In the genomic region with DNA sequence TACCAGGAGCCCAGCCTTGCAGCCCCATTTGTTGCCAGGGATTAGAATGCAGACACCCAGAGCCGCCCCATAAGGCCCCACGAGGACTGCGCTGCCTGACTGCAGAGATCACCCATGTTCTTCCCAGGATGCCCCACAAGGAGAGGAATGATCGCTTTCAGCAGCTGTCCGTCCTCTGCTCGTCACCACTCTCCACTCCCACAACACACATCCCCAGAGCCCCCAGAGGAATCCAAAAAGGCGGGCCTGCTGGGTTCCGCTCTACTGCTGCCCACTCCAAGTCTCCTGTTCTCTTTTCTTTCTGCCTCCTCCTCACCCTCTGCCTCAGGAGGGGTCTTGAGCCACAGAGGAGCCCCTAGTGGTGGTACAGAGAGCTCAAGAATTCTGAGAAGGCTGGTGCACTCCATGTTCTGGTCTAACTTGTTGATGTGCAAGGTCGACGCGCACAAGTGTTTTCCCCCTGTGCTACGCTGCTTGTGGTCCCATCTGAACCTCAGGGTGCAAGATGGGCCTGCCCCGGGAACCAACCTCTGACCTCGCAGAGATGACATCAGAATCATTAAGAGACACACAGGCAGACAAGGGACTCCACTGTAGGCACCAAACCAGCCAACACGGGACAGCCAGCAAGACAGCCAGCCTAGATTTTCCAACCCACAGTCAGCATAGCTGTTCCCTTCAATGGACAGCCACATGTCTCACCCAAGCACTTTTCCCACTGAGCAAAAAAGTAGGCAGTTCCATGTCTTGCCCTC, we compare ENCODE assay signal across 8 cellular contexts. TPM values are rescaled to one million over a fixed set of nuclear protein-coding genes. Genes with fewer than 3 reads are reported as not detected.
DNase-seq lines count a peak whose midpoint lies in the region; ATAC-seq and TF ChIP-seq lines count a peak whose summit lies in the region.

No MANE protein-coding gene starts in this region.

- peaks cover 98% of the 10 kb centered on the region for H3K4me1 ChIP-seq in psoas muscle

- DNase-seq in GM03348 (ENCODE audit: low spot score) (peak; percentile 32), SK-N-DZ (ENCODE audit: low spot score) (peak; percentile 70), fibroblast of villous mesenchyme (ENCODE audit: low read depth) (no peak), psoas muscle (no peak), DMS53 treated with DMSO at 0.1 percent for 48 hours (lab: John Stamatoyannopoulos, UW; ENCODE audit: unreplicated experiment) (no peak), T-helper 9 cell (no peak), NCI-H524 treated with DMSO at 0.1 percent for 48 hours (lab: John Stamatoyannopoulos, UW) (no peak), 8988T (no peak)

- no peaks in the 10 kb centered on the region for H3K27me3 ChIP-seq in psoas muscle (ENCODE audit: insufficient read depth in 3 of 3, low read length in 2 of 3)

- 43 to 53% (median 49%) methylated on average over 15 of the region's 15 CpGs for WGBS in psoas muscle, 3 donors

- H3K27ac ChIP-seq in psoas muscle = peak overlapping the region; percentile 99

- intact Hi-C loops in psoas muscle (cut with DNase I) = no loop called here

- no peaks in the 10 kb centered on the region for H3K9me3 ChIP-seq in psoas muscle

- no peak for ATAC-seq in psoas muscle

- H3K4me3 ChIP-seq in fibroblast of villous mesenchyme (ENCODE audit: low read depth, low read length) = no peak overlapping the region
- H3K4me3 ChIP-seq in psoas muscle = peak overlapping the region; percentile 29

- H3K36me3 ChIP-seq in psoas muscle (ENCODE audit: insufficient read depth in 1 of 2, low read depth in 1 of 2) = no peaks in the 10 kb centered on the region

- TF ChIP-seq CTCF in fibroblast of villous mesenchyme (IDR thresholded peaks at IDR 0.05; ENCODE audit: insufficient read depth, low read depth, low read length) (peak; percentile 43), psoas muscle (IDR thresholded peaks at IDR 0.05) (no peak)

RNA-seq across cellular contexts. Expression of gene PXN, which starts 30.0 kb away (rescaled TPM):
- polyA plus RNA-seq in SK-N-DZ (2014; cell fraction: cytosol; rRNA removed) = 13.0 and 14.1 TPM in 2 replicates
- polyA plus RNA-seq in SK-N-DZ (2014; cell fraction: nucleus; rRNA removed) = 8.8 and 15.5 TPM in 2 replicates
- 63.0 and 67.3 TPM in 2 replicates for total RNA-seq in fibroblast of villous mesenchyme
- 100 to 1,000 TPM in 2 of 4 donors, 10 to 100 TPM in 2; 67.6 to 166 (median 106) TPM for total RNA-seq in psoas muscle
- polyA plus RNA-seq in psoas muscle = 100 to 1,000 TPM in 1 of 3 donors, 10 to 100 TPM in 2; 64.7 to 147 (median 96.2) TPM

RNA-seq across cellular contexts. Expression of gene RPLP0, which starts 34.6 kb away (rescaled TPM):
- 4,714 and 5,742 TPM in 2 replicates for polyA plus RNA-seq in SK-N-DZ (2014; cell fraction: cytosol; rRNA removed)
- 2,778 and 4,188 TPM in 2 replicates for polyA plus RNA-seq in SK-N-DZ (2014; cell fraction: nucleus; rRNA removed)
- total RNA-seq in fibroblast of villous mesenchyme (1,973 and 2,129 TPM in 2 replicates), psoas muscle (1,000 to 10,000 TPM in 3 of 4 donors, 100 to 1,000 TPM in 1; 662 to 1,479 (median 1,333) TPM)
- 1,000 to 10,000 TPM; 2,571 to 2,845 (median 2,673) TPM for polyA plus RNA-seq in psoas muscle

RNA-seq across cellular contexts. Expression of gene GCN1, which starts 41.0 kb away (rescaled TPM):
- polyA plus RNA-seq in SK-N-DZ (2014; cell fraction: cytosol; rRNA removed) = 37.5 and 41.9 TPM in 2 replicates
- polyA plus RNA-seq in SK-N-DZ (2014; cell fraction: nucleus; rRNA removed) = 126 and 306 TPM in 2 replicates
- 147 and 210 TPM in 2 replicates for total RNA-seq in fibroblast of villous mesenchyme
- 10 to 100 TPM; 63.1 to 80.9 (median 68.6) TPM for total RNA-seq in psoas muscle
- polyA plus RNA-seq in psoas muscle = 10 to 100 TPM; 19.6 to 55.7 (median 43.2) TPM

RNA-seq across cellular contexts. Expression of gene RNU4-2, which starts 56.2 kb away (rescaled TPM):
- polyA plus RNA-seq in SK-N-DZ (2014; cell fraction: cytosol; rRNA removed) = not detected in 2 replicates
- not detected in 2 replicates for polyA plus RNA-seq in SK-N-DZ (2014; cell fraction: nucleus; rRNA removed)
- under 0.01 TPM in 2 replicates for total RNA-seq in fibroblast of villous mesenchyme
- over 10,000 TPM in 3 of 4 donors, 1,000 to 10,000 TPM in 1; 9,511 to 17,387 (median 16,401) TPM for total RNA-seq in psoas muscle
- polyA plus RNA-seq in psoas muscle = not detected

RNA-seq across cellular contexts. Expression of gene RNU4-1, which starts 57.5 kb away (rescaled TPM):
- polyA plus RNA-seq in SK-N-DZ (2014; cell fraction: cytosol; rRNA removed) = not detected in 2 replicates
- not detected in 2 replicates for polyA plus RNA-seq in SK-N-DZ (2014; cell fraction: nucleus; rRNA removed)
- total RNA-seq in fibroblast of villous mesenchyme (under 0.01 TPM in 2 replicates), psoas muscle (1,000 to 10,000 TPM; 1,144 to 3,144 (median 2,601) TPM)
- not detected for polyA plus RNA-seq in psoas muscle

Comparison
In these comparisons a context has a peak if more than half of its experiments do, and no peak if none do; other contexts are left out.
1. DNase-seq: peak in GM03348 (single experiment) and SK-N-DZ (single experiment); none in fibroblast of villous mesenchyme (single experiment), psoas muscle (0 of 2), DMS53 treated with DMSO at 0.1 percent for 48 hours (single experiment), T-helper 9 cell (single experiment), NCI-H524 treated with DMSO at 0.1 percent for 48 hours (single experiment) and 8988T (single experiment).